ENCODE assay signal across 1 cellular context in genomic region chr12:70982991-70983390, GRCh38.
A peak's percentile ranks its signal among the peaks of the same experiment; 100 is the strongest.
TF ChIP-seq lines count a peak whose summit lies in the region.

No MANE protein-coding gene starts in this region.

TF ChIP-seq in SK-N-SH treated with all-trans-retinoic acid at 6 μM for 48 hours, 23 proteins besides CTCF, POLR2A, EP300 and RAD21 (continued from another document):
- TF ChIP-seq PATZ1 (CRISPR knock-in tag; IDR thresholded peaks at IDR 0.05; ENCODE audit: borderline replicate concordance) = no peak
- no peak for TF ChIP-seq ZNF70 (CRISPR knock-in tag; IDR thresholded peaks at IDR 0.05)
- TF ChIP-seq CSDC2 (CRISPR knock-in tag; IDR thresholded peaks at IDR 0.05) = no peak
- no peak for TF ChIP-seq PPARA (CRISPR knock-in tag; IDR thresholded peaks at IDR 0.05; ENCODE audit: borderline replicate concordance)
- TF ChIP-seq SNAI2 (CRISPR knock-in tag; IDR thresholded peaks at IDR 0.05) = 0 out of 2 replicates have a peak, but pooled peaks have one; percentile 16
- TF ChIP-seq CSRNP3 (CRISPR knock-in tag; IDR thresholded peaks at IDR 0.05) = no peak
- TF ChIP-seq ESRRG (CRISPR knock-in tag; IDR thresholded peaks at IDR 0.05) = no peak
- TF ChIP-seq CREB5 (CRISPR knock-in tag; IDR thresholded peaks at IDR 0.05; ENCODE audit: low read depth) = peak; percentile 48; the same call in 1 of the 2 replicates
- TF ChIP-seq ISL1 (CRISPR knock-in tag; IDR thresholded peaks at IDR 0.05) = peak; percentile 63
- no peak for TF ChIP-seq RARB (CRISPR knock-in tag; IDR thresholded peaks at IDR 0.05)
- TF ChIP-seq GLIS3 (CRISPR knock-in tag; IDR thresholded peaks at IDR 0.05) = no peak
- TF ChIP-seq ZFP3 (CRISPR knock-in tag; IDR thresholded peaks at IDR 0.05) = no peak
- TF ChIP-seq OSR1 (CRISPR knock-in tag; IDR thresholded peaks at IDR 0.05) = no peak
